8 cellular contexts compared by ENCODE assay signal in the genomic region with DNA sequence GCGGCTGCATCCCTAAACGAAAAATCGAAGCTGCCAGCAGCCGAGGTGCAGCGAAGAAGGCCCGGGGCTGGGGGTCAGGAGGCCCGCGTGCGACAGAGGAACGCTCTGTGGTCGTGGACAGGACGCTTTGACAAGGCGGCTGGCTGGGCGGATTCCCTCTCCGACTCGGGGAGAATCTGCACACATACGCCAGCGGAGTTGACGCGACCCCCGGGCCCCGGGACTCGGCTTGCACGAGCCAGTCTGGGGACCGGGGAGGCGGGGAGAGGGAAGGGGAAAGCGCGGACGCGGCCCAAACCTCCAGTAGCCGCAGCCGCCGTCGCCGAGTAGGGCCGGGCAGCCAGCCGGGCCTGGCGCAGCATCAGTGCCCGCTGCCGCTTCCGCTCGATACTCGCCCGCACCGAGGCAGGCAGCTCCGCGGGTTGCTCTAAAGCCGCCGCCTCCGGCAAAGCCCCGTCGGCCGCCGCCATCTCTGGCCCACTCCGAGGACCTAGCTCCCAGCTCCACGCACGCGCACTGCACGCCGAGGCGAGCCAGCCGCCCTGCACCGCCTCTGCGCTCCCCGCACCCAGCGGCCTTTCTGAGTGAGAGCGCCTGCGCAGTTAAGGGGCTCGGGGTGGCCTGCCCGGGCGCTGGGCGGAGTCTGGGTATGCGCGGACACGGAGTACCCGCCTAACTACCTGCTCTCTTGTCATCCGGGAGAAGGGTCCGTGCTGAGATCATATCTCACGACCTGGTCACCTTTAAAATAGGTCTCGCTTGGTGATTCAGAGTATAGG. TPM values are rescaled to one million over a fixed set of nuclear protein-coding genes. Genes with fewer than 3 reads are reported as not detected.
DNase-seq lines count a peak whose midpoint lies in the region; ATAC-seq, FAIRE-seq and TF ChIP-seq lines count a peak whose summit lies in the region.

XPA (minus strand) TSS at position 518 of the 779 bp plus-strand sequence; CDS start at position 470, 48 bp downstream.

- peak within 1 kb of the TSS; percentile 78 for H3K4me3 Mint-ChIP-seq in WTC11
- peak within 1 kb of the TSS; percentile 86 to 94 (median 88) for H3K4me3 Mint-ChIP-seq in immature natural killer cell

- H3K27me3 Mint-ChIP-seq in WTC11 (ENCODE audit: low read depth) (peaks cover 50% of the 10 kb centered on the region), immature natural killer cell (ENCODE audit: low read depth in 3 of 3) (peaks cover 5 to 10% (median 6%) of the 10 kb centered on the region in 3 donors)

- H3K4me1 Mint-ChIP-seq in WTC11 (peaks cover 20% of the 10 kb centered on the region), immature natural killer cell (peaks cover 42 to 50% of the 10 kb centered on the region in 2 donors)

- DNase-seq in AG08395 (ENCODE audit: low spot score) (peak; percentile 100), NCI-H2227 (lab: John Stamatoyannopoulos, UW; ENCODE audit: unreplicated experiment) (peak; percentile 95), WTC11 (ENCODE audit: low spot score) (peak; percentile 96), bronchial epithelial cell (ENCODE audit: low read depth) (peak; percentile 84), immature natural killer cell (peak; percentile 98 to 99 (median 99)), smooth muscle cell of the brain vasculature (ENCODE audit: low read depth, low spot score) (peak; percentile 84)

- H3K9me3 Mint-ChIP-seq in WTC11, result no peaks in the 10 kb centered on the region
- H3K9me3 Mint-ChIP-seq in immature natural killer cell, result peaks cover 0 to 2% (median 0%) of the 10 kb centered on the region in 6 donors

- no peaks in the 10 kb centered on the region for H3K36me3 ChIP-seq in bronchial epithelial cell (ENCODE audit: control insufficient read depth, insufficient read depth, low read length)

- no peaks in the 10 kb centered on the region for H3K27me3 ChIP-seq in bronchial epithelial cell (ENCODE audit: control insufficient read depth, insufficient read depth, low read length)

- peak within 1 kb of the TSS; percentile 91 for H3K4me3 ChIP-seq in bronchial epithelial cell (ENCODE audit: low read depth, low read length)

- TF ChIP-seq CTCF in WTC11 (IDR thresholded peaks at IDR 0.05) (no peak), bronchial epithelial cell (IDR thresholded peaks at IDR 0.05; ENCODE audit: insufficient read depth, low read length, severe bottlenecking) (no peak)

- POLR2A ChIA-PET in WTC11 (lab: Charles Lee), result no interaction called here

- H3K27ac Mint-ChIP-seq in WTC11, result peak within 1 kb of the TSS; percentile 35; the same call in 1 of the 2 replicates
- H3K27ac Mint-ChIP-seq in immature natural killer cell, result peak within 1 kb of the TSS; percentile 94 to 98 (median 97)

- CTCF ChIA-PET in WTC11 (lab: Charles Lee), result interaction anchor here (0.6 to 2.3 kb wide), 10 partner anchors 17 to 338 kb away, joined by 3 to 8 read pairs (median 4); no protein-coding TSS in a partner anchor

- H3K36me3 Mint-ChIP-seq in WTC11, result no peaks in the 10 kb centered on the region
- H3K36me3 Mint-ChIP-seq in immature natural killer cell, result peaks cover 0 to 7% (median 4%) of the 10 kb centered on the region in 3 donors

- ATAC-seq in GM18907 (IDR thresholded peaks at IDR 0.05; ENCODE audit: unreplicated experiment) (peak; percentile 93), HG03139 (IDR thresholded peaks at IDR 0.05; ENCODE audit: unreplicated experiment) (peak; percentile 85), WTC11 (peak; percentile 99)

- no peak for FAIRE-seq in bronchial epithelial cell (lab: Jason Lieb, UNC)

TF ChIP-seq in WTC11, 78 proteins besides CTCF, POLR2A, EP300 and RAD21 (continues in another document):
- TF ChIP-seq, protein P1, sequence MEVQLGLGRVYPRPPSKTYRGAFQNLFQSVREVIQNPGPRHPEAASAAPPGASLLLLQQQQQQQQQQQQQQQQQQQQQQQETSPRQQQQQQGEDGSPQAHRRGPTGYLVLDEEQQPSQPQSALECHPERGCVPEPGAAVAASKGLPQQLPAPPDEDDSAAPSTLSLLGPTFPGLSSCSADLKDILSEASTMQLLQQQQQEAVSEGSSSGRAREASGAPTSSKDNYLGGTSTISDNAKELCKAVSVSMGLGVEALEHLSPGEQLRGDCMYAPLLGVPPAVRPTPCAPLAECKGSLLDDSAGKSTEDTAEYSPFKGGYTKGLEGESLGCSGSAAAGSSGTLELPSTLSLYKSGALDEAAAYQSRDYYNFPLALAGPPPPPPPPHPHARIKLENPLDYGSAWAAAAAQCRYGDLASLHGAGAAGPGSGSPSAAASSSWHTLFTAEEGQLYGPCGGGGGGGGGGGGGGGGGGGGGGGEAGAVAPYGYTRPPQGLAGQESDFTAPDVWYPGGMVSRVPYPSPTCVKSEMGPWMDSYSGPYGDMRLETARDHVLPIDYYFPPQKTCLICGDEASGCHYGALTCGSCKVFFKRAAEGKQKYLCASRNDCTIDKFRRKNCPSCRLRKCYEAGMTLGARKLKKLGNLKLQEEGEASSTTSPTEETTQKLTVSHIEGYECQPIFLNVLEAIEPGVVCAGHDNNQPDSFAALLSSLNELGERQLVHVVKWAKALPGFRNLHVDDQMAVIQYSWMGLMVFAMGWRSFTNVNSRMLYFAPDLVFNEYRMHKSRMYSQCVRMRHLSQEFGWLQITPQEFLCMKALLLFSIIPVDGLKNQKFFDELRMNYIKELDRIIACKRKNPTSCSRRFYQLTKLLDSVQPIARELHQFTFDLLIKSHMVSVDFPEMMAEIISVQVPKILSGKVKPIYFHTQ (CRISPR knock-in tag; IDR thresholded peaks at IDR 0.05), result no peak
- TF ChIP-seq SP1 (CRISPR knock-in tag; conservative IDR thresholded peaks at IDR 0.05), result 0 out of 2 replicates have a peak, but pooled peaks have one; percentile 44
- no peak for TF ChIP-seq ERG (CRISPR knock-in tag; IDR thresholded peaks at IDR 0.05)
- peak; percentile 81 for TF ChIP-seq FOXP1 (CRISPR knock-in tag; IDR thresholded peaks at IDR 0.05; ENCODE audit: borderline replicate concordance)
- TF ChIP-seq FOXP4 (CRISPR knock-in tag; IDR thresholded peaks at IDR 0.05), result peak; percentile 37; the same call in 1 of the 2 replicates
- 0 out of 2 replicates have a peak, but pooled peaks have one; percentile 61 for TF ChIP-seq ZBTB21 (CRISPR knock-in tag; IDR thresholded peaks at IDR 0.05; ENCODE audit: borderline replicate concordance)
- peak; percentile 39; the same call in 1 of the 2 replicates for TF ChIP-seq GABPB1 (CRISPR knock-in tag; IDR thresholded peaks at IDR 0.05)
- TF ChIP-seq TP53 (CRISPR knock-in tag; IDR thresholded peaks at IDR 0.05), result peak; percentile 63; the same call in 1 of the 2 replicates
- peak; percentile 48; the same call in 1 of the 2 replicates for TF ChIP-seq ATF1 (CRISPR knock-in tag; IDR thresholded peaks at IDR 0.05)
- TF ChIP-seq MAX (CRISPR knock-in tag; IDR thresholded peaks at IDR 0.05), result peak; percentile 78
- peak; percentile 40; the same call in 1 of the 2 replicates for TF ChIP-seq TEAD1 (CRISPR knock-in tag; IDR thresholded peaks at IDR 0.05)
- TF ChIP-seq KAT7 (CRISPR knock-in tag; IDR thresholded peaks at IDR 0.05; ENCODE audit: borderline replicate concordance), result peak; percentile 57; the same call in 1 of the 2 replicates
- peak; percentile 55; the same call in 1 of the 2 replicates for TF ChIP-seq E2F5 (CRISPR knock-in tag; IDR thresholded peaks at IDR 0.05)
- no peak for TF ChIP-seq PRRX2 (CRISPR knock-in tag; IDR thresholded peaks at IDR 0.05)
- TF ChIP-seq ZNF423 (CRISPR knock-in tag; IDR thresholded peaks at IDR 0.05), result no peak
- 0 out of 2 replicates have a peak, but pooled peaks have one; percentile 21 for TF ChIP-seq ZNF263 (CRISPR knock-in tag; IDR thresholded peaks at IDR 0.05; ENCODE audit: low read depth)
- TF ChIP-seq NFATC4 (CRISPR knock-in tag; IDR thresholded peaks at IDR 0.05), result no peak
- 0 out of 2 replicates have a peak, but pooled peaks have one; percentile 73 for TF ChIP-seq RELA (CRISPR knock-in tag; IDR thresholded peaks at IDR 0.05; ENCODE audit: borderline replicate concordance)

RNA-seq across cellular contexts. Expression of gene XPA, which starts in this region (rescaled TPM):
- total RNA-seq in WTC11 (2021) (2.7 to 3.6 TPM (median 3.0 TPM) in 3 replicates), bronchial epithelial cell (4.2 and 7.8 TPM in 2 replicates)
- 10 to 100 TPM; 32.2 to 36.5 (median 32.5) TPM for polyA plus RNA-seq in immature natural killer cell

Comparison
In these comparisons a context has a peak if more than half of its experiments do, and no peak if none do; other contexts are left out.
1. Peak in every context shown above with its lines: DNase-seq, ATAC-seq and H3K4me3 ChIP-seq.